In genomic region chr7:141302617-141303016, GRCh38 we compare ENCODE assay signal across 16 cellular contexts.
DNase-seq lines count a peak whose midpoint lies in the region; ATAC-seq and TF ChIP-seq lines count a peak whose summit lies in the region.
"Had no signal": no experiment of that assay in that cellular context is flagged by ENCODE, and none has a peak within 500 bp of the region (broad histone marks: within the 10 kb centered on the region; RNA-seq: fewer than 3 reads in every experiment).

No MANE protein-coding gene starts in this region.

- H3K27me3 Mint-ChIP-seq in activated T-helper 17 cell treated with anti-CD3 and anti-CD28 coated beads, Interleukin-2, amount 50 U/mL, for 72 hours: no peaks in the 10 kb centered on the region

- DNase-seq in Right ventricle myocardium superior (no peak), left cardiac atrium (no peak), right cardiac atrium (peak in 1 of 3 donors; percentile 32), sciatic nerve (ENCODE audit: low spot score) (no peak), GM10248 (ENCODE audit: extremely low spot score) (no peak)
- DNase-seq: Calu3; CD8-positive, alpha-beta T cell; GOT3; H7; HFFc6; IMR-90 had no signal

- 78% methylated on average over 3 of the region's 3 CpGs for WGBS in right cardiac atrium

- H3K36me3 Mint-ChIP-seq in activated T-helper 17 cell treated with anti-CD3 and anti-CD28 coated beads, Interleukin-2, amount 50 U/mL, for 72 hours (ENCODE audit: low read depth): no peaks in the 10 kb centered on the region
- H3K36me3 Mint-ChIP-seq: CD8-positive, alpha-beta T cell had no signal

- H3K4me3 ChIP-seq in right cardiac atrium (ENCODE audit: low read length): no peak overlapping the region
- H3K4me3 ChIP-seq: BLaER1 treated with 17β-estradiol and CSF1 and Interleukin-3, amounts not matched to agents 10 nM and 100 nM had no signal

- no peak for TF ChIP-seq CTCF in GM10248 (IDR thresholded peaks at IDR 0.05; ENCODE audit: control extremely low read depth, extremely low read depth, low read depth, missing control alignments)

- H3K9me3 ChIP-seq in right cardiac atrium (ENCODE audit: control insufficient read depth, low read length): no peaks in the 10 kb centered on the region

- peaks cover 4% of the 10 kb centered on the region for H3K4me1 ChIP-seq in right cardiac atrium (ENCODE audit: control insufficient read depth, insufficient read depth, low read length)
- H3K4me1 ChIP-seq: BLaER1 treated with 17β-estradiol and CSF1 and Interleukin-3, amounts not matched to agents 10 nM and 100 nM had no signal

- ATAC-seq in Right ventricle myocardium superior (ENCODE audit: poor library complexity): peak; percentile 91
- peak; percentile 91 to 93 for ATAC-seq in left cardiac atrium
- peak; percentile 89 for ATAC-seq in right cardiac atrium
- no peak for ATAC-seq in sciatic nerve
- no peak for ATAC-seq in activated T-helper 17 cell treated with anti-CD3 and anti-CD28 coated beads, Interleukin-2, amount 50 U/mL, for 72 hours (replicated peaks)
- ATAC-seq: CD8-positive, alpha-beta T cell; HCT116 had no signal

- intact Hi-C loops in Right ventricle myocardium superior (cut with DNase I): no loop called here
- intact Hi-C loops in left cardiac atrium (cut with DNase I): loop anchor here in 1 of 2 donors (5.0 kb wide), 1 partner anchor 60 kb away; no protein-coding TSS in a partner anchor
- intact Hi-C loops in right cardiac atrium (cut with DNase I): no loop called here
- intact Hi-C loops in sciatic nerve (cut with DNase I): no loop called here

- H3K27ac Mint-ChIP-seq in activated T-helper 17 cell treated with anti-CD3 and anti-CD28 coated beads, Interleukin-2, amount 50 U/mL, for 72 hours: no peak overlapping the region
- H3K27ac Mint-ChIP-seq: B cell; CD8-positive, alpha-beta T cell; HFFc6 had no signal

- H3K27me3 ChIP-seq in right cardiac atrium (ENCODE audit: control insufficient read depth, insufficient read depth): no peaks in the 10 kb centered on the region
- H3K27me3 ChIP-seq: BLaER1 treated with 17β-estradiol and CSF1 and Interleukin-3, amounts not matched to agents 10 nM and 100 nM had no signal

- H3K9me3 Mint-ChIP-seq in activated T-helper 17 cell treated with anti-CD3 and anti-CD28 coated beads, Interleukin-2, amount 50 U/mL, for 72 hours: no peaks in the 10 kb centered on the region
- H3K9me3 Mint-ChIP-seq: CD8-positive, alpha-beta T cell had no signal

- H3K27ac ChIP-seq in right cardiac atrium (ENCODE audit: low read length): peak overlapping the region; percentile 97
- H3K27ac ChIP-seq: BLaER1 treated with 17β-estradiol and CSF1 and Interleukin-3, amounts not matched to agents 10 nM and 100 nM; HL-60 had no signal

- no peaks in the 10 kb centered on the region for H3K4me1 Mint-ChIP-seq in activated T-helper 17 cell treated with anti-CD3 and anti-CD28 coated beads, Interleukin-2, amount 50 U/mL, for 72 hours
- H3K4me1 Mint-ChIP-seq: B cell had no signal

- POLR2A ChIA-PET in GM10248 (lab: Yijun Ruan, JAX): no interaction called here

- CTCF ChIA-PET in GM10248 (lab: Yijun Ruan, JAX): no interaction called here

- no peak overlapping the region for H3K4me3 Mint-ChIP-seq in activated T-helper 17 cell treated with anti-CD3 and anti-CD28 coated beads, Interleukin-2, amount 50 U/mL, for 72 hours
- H3K4me3 Mint-ChIP-seq: B cell; CD8-positive, alpha-beta T cell; HFFc6 had no signal

Comparison
In these comparisons a context has a peak if more than half of its experiments do, and no peak if none do; other contexts are left out.
1. ATAC-seq: peak in Right ventricle myocardium superior (single experiment), left cardiac atrium (2 of 2) and right cardiac atrium (2 of 2); none in sciatic nerve (single experiment) and activated T-helper 17 cell treated with anti-CD3 and anti-CD28 coated beads, Interleukin-2, amount 50 U/mL, for 72 hours (single experiment).